Comparison of ENCODE assay signal across 36 cellular contexts in genomic region chr6:30087876-30088275, GRCh38. TPM values are rescaled to one million over a fixed set of nuclear protein-coding genes. Genes with fewer than 3 reads are reported as not detected.
A peak's percentile ranks its signal among the peaks of the same experiment; 100 is the strongest.
DNase-seq lines count a peak whose midpoint lies in the region; ATAC-seq, FAIRE-seq and TF ChIP-seq lines count a peak whose summit lies in the region.
"Had no signal": no experiment of that assay in that cellular context is flagged by ENCODE, and none has a peak within 500 bp of the region (broad histone marks: within the 10 kb centered on the region; RNA-seq: fewer than 3 reads in every experiment).

No MANE protein-coding gene starts in this region.

- no peaks in the 10 kb centered on the region for H3K4me1 Mint-ChIP-seq in activated naive CD4-positive, alpha-beta T cell treated with anti-CD3 and anti-CD28 coated beads, Interleukin-2, amount 50 U/mL, for 24 hours
- no peaks in the 10 kb centered on the region for H3K4me1 Mint-ChIP-seq in activated naive CD4-positive, alpha-beta T cell treated with anti-CD3 and anti-CD28 coated beads, Interleukin-2, amount 10 ng/mL, durations not matched to agents 7 days and 5 days
- H3K4me1 Mint-ChIP-seq in activated CD4-positive, alpha-beta T cell treated with anti-CD3 and anti-CD28 coated beads for 36 hours: no peaks in the 10 kb centered on the region
- H3K4me1 Mint-ChIP-seq: B cell; CD14-positive monocyte; CD4-positive, alpha-beta memory T cell; CD8-positive, alpha-beta memory T cell had no signal

- ATAC-seq in activated CD4-positive, alpha-beta T cell treated with anti-CD3 and anti-CD28 coated beads for 36 hours: no peak
- ATAC-seq: A549; CD8-positive, alpha-beta T cell had no signal

- no peak for FAIRE-seq in bronchial epithelial cell (lab: Jason Lieb, UNC)
- FAIRE-seq: A204.1, A549, D721Med had no signal

- POLR2A ChIA-PET in activated CD4-positive, alpha-beta T cell treated with anti-CD3 and anti-CD28 coated beads for 36 hours (lab: Charles Lee): no interaction called here

- H3K36me3 Mint-ChIP-seq in activated naive CD4-positive, alpha-beta T cell treated with anti-CD3 and anti-CD28 coated beads, Interleukin-2, amount 50 U/mL, for 24 hours: no peaks in the 10 kb centered on the region
- H3K36me3 Mint-ChIP-seq in activated naive CD4-positive, alpha-beta T cell treated with anti-CD3 and anti-CD28 coated beads, Interleukin-2, amount 10 ng/mL, durations not matched to agents 7 days and 5 days: no peaks in the 10 kb centered on the region
- H3K36me3 Mint-ChIP-seq in activated CD4-positive, alpha-beta T cell treated with anti-CD3 and anti-CD28 coated beads for 36 hours (ENCODE audit: low read depth): no peaks in the 10 kb centered on the region
- H3K36me3 Mint-ChIP-seq: CD14-positive monocyte; CD4-positive, alpha-beta memory T cell; CD4-positive, CD25-positive, alpha-beta regulatory T cell; CD8-positive, alpha-beta T cell had no signal

- TF ChIP-seq CTCF in bronchial epithelial cell (IDR thresholded peaks at IDR 0.05; ENCODE audit: insufficient read depth, low read length, severe bottlenecking) (no peak), epithelial cell of esophagus (IDR thresholded peaks at IDR 0.05; ENCODE audit: insufficient read depth, low read depth, low read length, missing control alignments) (no peak)

- intact Hi-C loops in activated CD4-positive, alpha-beta T cell treated with anti-CD3 and anti-CD28 coated beads for 36 hours (cut with DNase I, micrococcal nuclease): no loop called here

- peaks cover 27% of the 10 kb centered on the region for H3K27me3 Mint-ChIP-seq in activated naive CD4-positive, alpha-beta T cell treated with anti-CD3 and anti-CD28 coated beads, Interleukin-2, amount 50 U/mL, for 24 hours
- peaks cover 57% of the 10 kb centered on the region for H3K27me3 Mint-ChIP-seq in activated naive CD4-positive, alpha-beta T cell treated with anti-CD3 and anti-CD28 coated beads, Interleukin-2, amount 10 ng/mL, durations not matched to agents 7 days and 5 days
- H3K27me3 Mint-ChIP-seq in activated CD4-positive, alpha-beta T cell treated with anti-CD3 and anti-CD28 coated beads for 36 hours: peaks cover 36% of the 10 kb centered on the region

- H3K9me3 Mint-ChIP-seq in activated naive CD4-positive, alpha-beta T cell treated with anti-CD3 and anti-CD28 coated beads, Interleukin-2, amount 50 U/mL, for 24 hours: no peaks in the 10 kb centered on the region
- no peaks in the 10 kb centered on the region for H3K9me3 Mint-ChIP-seq in activated naive CD4-positive, alpha-beta T cell treated with anti-CD3 and anti-CD28 coated beads, Interleukin-2, amount 10 ng/mL, durations not matched to agents 7 days and 5 days
- H3K9me3 Mint-ChIP-seq in activated CD4-positive, alpha-beta T cell treated with anti-CD3 and anti-CD28 coated beads for 36 hours (ENCODE audit: low read depth): no peaks in the 10 kb centered on the region
- H3K9me3 Mint-ChIP-seq: CD4-positive, alpha-beta memory T cell; CD4-positive, alpha-beta T cell; CD8-positive, alpha-beta T cell had no signal

- H3K36me3 ChIP-seq in bronchial epithelial cell (ENCODE audit: control insufficient read depth, insufficient read depth, low read length): no peaks in the 10 kb centered on the region
- H3K36me3 ChIP-seq: BE2C; BLaER1; BLaER1 treated with 17β-estradiol and CSF1 and Interleukin-3, amounts not matched to agents 10 nM and 100 nM had no signal

- no peak overlapping the region for H3K4me3 Mint-ChIP-seq in activated naive CD4-positive, alpha-beta T cell treated with anti-CD3 and anti-CD28 coated beads, Interleukin-2, amount 50 U/mL, for 24 hours
- H3K4me3 Mint-ChIP-seq in activated naive CD4-positive, alpha-beta T cell treated with anti-CD3 and anti-CD28 coated beads, Interleukin-2, amount 10 ng/mL, durations not matched to agents 7 days and 5 days: no peak overlapping the region
- no peak overlapping the region for H3K4me3 Mint-ChIP-seq in activated CD4-positive, alpha-beta T cell treated with anti-CD3 and anti-CD28 coated beads for 36 hours
- H3K4me3 Mint-ChIP-seq: B cell; CD4-positive, alpha-beta memory T cell; CD4-positive, alpha-beta T cell; CD4-positive, CD25-positive, alpha-beta regulatory T cell; CD8-positive, alpha-beta memory T cell; CD8-positive, alpha-beta T cell had no signal

- CTCF ChIA-PET in activated naive CD4-positive, alpha-beta T cell treated with anti-CD3 and anti-CD28 coated beads, Interleukin-2, amount 10 ng/mL, durations not matched to agents 7 days and 5 days (lab: Charles Lee): interaction anchor here (0.8 to 1.8 kb wide), 4 partner anchors 10 to 44 kb away, joined by 3 to 5 read pairs (median 4); no protein-coding TSS in a partner anchor
- CTCF ChIA-PET in activated CD4-positive, alpha-beta T cell treated with anti-CD3 and anti-CD28 coated beads for 36 hours (lab: Charles Lee): interaction anchor here (0.6 to 2.1 kb wide), 7 partner anchors 8 to 320 kb away, joined by 3 to 9 read pairs (median 3); no protein-coding TSS in a partner anchor

- H3K4me3 ChIP-seq in bronchial epithelial cell (ENCODE audit: low read depth, low read length): no peak overlapping the region
- H3K4me3 ChIP-seq in epithelial cell of esophagus (ENCODE audit: low read length): no peak overlapping the region
- H3K4me3 ChIP-seq: A549; BLaER1; BLaER1 treated with 17β-estradiol and CSF1 and Interleukin-3, amounts not matched to agents 10 nM and 100 nM had no signal

- DNase-seq in activated naive CD4-positive, alpha-beta T cell treated with anti-CD3 and anti-CD28 coated beads, Interleukin-2, amount 10 ng/mL, durations not matched to agents 7 days and 5 days: no peak
- DNase-seq in bronchial epithelial cell (ENCODE audit: low read depth) (peak; percentile 67), epithelial cell of esophagus (ENCODE audit: low read depth) (peak; percentile 68)
- no peak for DNase-seq in activated CD4-positive, alpha-beta T cell treated with anti-CD3 and anti-CD28 coated beads for 36 hours
- no peak for DNase-seq in stimulated activated CD8-positive, alpha-beta memory T cell treated with anti-CD3 and anti-CD28 coated beads, Interleukin-4, amount 100 ng/mL, for 48 hours
- DNase-seq: 8988T; ACHN; AML-193; BE2C; C1 segment of cervical spinal cord; Caco-2; Calu3; CD4-positive, alpha-beta memory T cell; CD4-positive, alpha-beta T cell; CD4-positive, CD25-positive, alpha-beta regulatory T cell; CD8-positive, alpha-beta memory T cell; CD8-positive, alpha-beta T cell; COR-L47; DMS 273 treated with DMSO at 0.1 percent for 48 hours; DMS153; DMS53; DMS79; DMS79 treated with DMSO at 0.1 percent for 48 hours; DND-41; EL had no signal

- no peaks in the 10 kb centered on the region for H3K27me3 ChIP-seq in bronchial epithelial cell (ENCODE audit: control insufficient read depth, insufficient read depth, low read length)

- peak overlapping the region; percentile 10 for H3K27ac Mint-ChIP-seq in activated naive CD4-positive, alpha-beta T cell treated with anti-CD3 and anti-CD28 coated beads, Interleukin-2, amount 50 U/mL, for 24 hours
- H3K27ac Mint-ChIP-seq in activated naive CD4-positive, alpha-beta T cell treated with anti-CD3 and anti-CD28 coated beads, Interleukin-2, amount 10 ng/mL, durations not matched to agents 7 days and 5 days: no peak overlapping the region
- H3K27ac Mint-ChIP-seq in activated CD4-positive, alpha-beta T cell treated with anti-CD3 and anti-CD28 coated beads for 36 hours: no peak overlapping the region
- H3K27ac Mint-ChIP-seq: B cell; CD14-positive monocyte; CD4-positive, alpha-beta memory T cell; CD4-positive, alpha-beta T cell; CD8-positive, alpha-beta memory T cell; CD8-positive, alpha-beta T cell had no signal

RNA-seq across cellular contexts. Expression of gene RNF39, which starts 12.3 kb away (rescaled TPM):
- 1.6 and 1.7 TPM in 2 replicates for total RNA-seq in bronchial epithelial cell
- total RNA-seq in activated CD4-positive, alpha-beta T cell treated with anti-CD3 and anti-CD28 coated beads for 36 hours: not detected
- total RNA-seq: A172; A673; B cell; CD4-positive, alpha-beta memory T cell; CD4-positive, alpha-beta T cell; CD4-positive, CD25-positive, alpha-beta regulatory T cell; CD8-positive, alpha-beta memory T cell; CD8-positive, alpha-beta T cell had no signal

RNA-seq across cellular contexts. Expression of gene PPP1R11, which starts 20.9 kb away (rescaled TPM):
- total RNA-seq in bronchial epithelial cell: 19.0 and 23.4 TPM in 2 replicates
- 10 to 100 TPM; 47.8 to 59.9 TPM for total RNA-seq in activated CD4-positive, alpha-beta T cell treated with anti-CD3 and anti-CD28 coated beads for 36 hours

RNA-seq across cellular contexts. Expression of gene TRIM31, which starts 25.0 kb away (rescaled TPM):
- 0.13 TPM in 1 of 2 replicates, not detected in the other for total RNA-seq in bronchial epithelial cell
- not detected for total RNA-seq in activated CD4-positive, alpha-beta T cell treated with anti-CD3 and anti-CD28 coated beads for 36 hours
- total RNA-seq: A172; A673; B cell; CD4-positive, alpha-beta T cell; CD4-positive, CD25-positive, alpha-beta regulatory T cell; CD8-positive, alpha-beta memory T cell; CD8-positive, alpha-beta T cell had no signal

RNA-seq across cellular contexts. Expression of gene POLR1H, which starts 26.8 kb away (rescaled TPM):
- 49.0 and 62.1 TPM in 2 replicates for total RNA-seq in bronchial epithelial cell
- 10 to 100 TPM; 38.2 to 65.0 TPM for total RNA-seq in activated CD4-positive, alpha-beta T cell treated with anti-CD3 and anti-CD28 coated beads for 36 hours

RNA-seq across cellular contexts. Expression of gene TRIM40, which starts 48.1 kb away (rescaled TPM):
- total RNA-seq in bronchial epithelial cell: not detected in 2 replicates
- total RNA-seq in activated CD4-positive, alpha-beta T cell treated with anti-CD3 and anti-CD28 coated beads for 36 hours: not detected
- total RNA-seq: A172; A673; B cell; Caco-2; Calu3; CD4-positive, alpha-beta memory T cell; CD4-positive, alpha-beta T cell; CD8-positive, alpha-beta memory T cell; CD8-positive, alpha-beta T cell; Daoy had no signal

Comparison
In these comparisons a context has a peak if more than half of its experiments do, and no peak if none do; other contexts are left out.
1. DNase-seq: peak in bronchial epithelial cell (single experiment) and epithelial cell of esophagus (single experiment); none in activated naive CD4-positive, alpha-beta T cell treated with anti-CD3 and anti-CD28 coated beads, Interleukin-2, amount 10 ng/mL, durations not matched to agents 7 days and 5 days (single experiment), activated CD4-positive, alpha-beta T cell treated with anti-CD3 and anti-CD28 coated beads for 36 hours (single experiment) and stimulated activated CD8-positive, alpha-beta memory T cell treated with anti-CD3 and anti-CD28 coated beads, Interleukin-4, amount 100 ng/mL, for 48 hours (single experiment).